14 cellular contexts compared by ENCODE assay signal in genomic region chr2:231378028-231378722, GRCh38. TPM values are rescaled to one million over a fixed set of nuclear protein-coding genes. Genes with fewer than 3 reads are reported as not detected.
DNase-seq lines count a peak whose midpoint lies in the region; ATAC-seq, FAIRE-seq and TF ChIP-seq lines count a peak whose summit lies in the region.
"Had no signal": no experiment of that assay in that cellular context is flagged by ENCODE, and none has a peak within 500 bp of the region (broad histone marks: within the 10 kb centered on the region; RNA-seq: fewer than 3 reads in every experiment).

No MANE protein-coding gene starts in this region.

- POLR2A ChIA-PET in K562 (lab: Yijun Ruan, JAX) = no interaction called here

- H3K4me3 Mint-ChIP-seq in stimulated activated naive CD8-positive, alpha-beta T cell treated with anti-CD3 and anti-CD28 coated beads, Interleukin-15, amount 100 ng/mL, for 72 hours = no peak overlapping the region
- H3K4me3 Mint-ChIP-seq: activated naive CD8-positive, alpha-beta T cell; central memory CD8-positive, alpha-beta T cell; memory B cell had no signal

- peak overlapping the region in 1 of 2 donors; percentile 67 for H3K27ac Mint-ChIP-seq in stimulated activated naive CD8-positive, alpha-beta T cell treated with anti-CD3 and anti-CD28 coated beads, Interleukin-15, amount 100 ng/mL, for 72 hours
- H3K27ac Mint-ChIP-seq: activated naive CD8-positive, alpha-beta T cell; memory B cell had no signal

- no peaks in the 10 kb centered on the region for H3K27me3 Mint-ChIP-seq in stimulated activated naive CD8-positive, alpha-beta T cell treated with anti-CD3 and anti-CD28 coated beads, Interleukin-15, amount 100 ng/mL, for 72 hours
- H3K27me3 Mint-ChIP-seq: activated naive CD8-positive, alpha-beta T cell had no signal

- peak; percentile 31 for ATAC-seq in stimulated activated naive CD8-positive, alpha-beta T cell treated with anti-CD3 and anti-CD28 coated beads, Interleukin-15, amount 100 ng/mL, for 72 hours
- ATAC-seq in stimulated activated naive CD8-positive, alpha-beta T cell treated with anti-CD3 and anti-CD28 coated beads, Interleukin-15, Interleukin-2, amounts not matched to agents 100 U/mL and 50 U/mL, for 24 hours = no peak
- ATAC-seq in K562 (no peak), lower lobe of right lung (peak; percentile 10 to 40), GM19463 (IDR thresholded peaks at IDR 0.05; ENCODE audit: unreplicated experiment) (no peak), GM21737 (IDR thresholded peaks at IDR 0.05; ENCODE audit: unreplicated experiment) (no peak)

- H3K9me3 Mint-ChIP-seq in stimulated activated naive CD8-positive, alpha-beta T cell treated with anti-CD3 and anti-CD28 coated beads, Interleukin-15, amount 100 ng/mL, for 72 hours = no peaks in the 10 kb centered on the region
- H3K9me3 Mint-ChIP-seq: central memory CD8-positive, alpha-beta T cell; memory B cell had no signal

- no peak overlapping the region for H2AFZ ChIP-seq in K562 (ENCODE audit: low read depth, low read length)

- FAIRE-seq in K562 (lab: Jason Lieb, UNC) = no peak

- H3K27ac ChIP-seq in K562 (ENCODE audit: extremely low read depth, low read depth, low read length) (no peak overlapping the region), lower lobe of right lung (no peak overlapping the region)
- H3K27ac ChIP-seq: ovary, SK-N-MC had no signal

- peaks cover 6 to 14% of the 10 kb centered on the region in 2 experiments; a peak in 4 of 5 replicates for H3K4me1 ChIP-seq in K562 (replicated peaks in 1 of 2; ENCODE audit: control insufficient read depth in 2 of 2, insufficient read depth in 2 of 2, low read length in 2 of 2)
- no peaks in the 10 kb centered on the region for H3K4me1 ChIP-seq in lower lobe of right lung

- CTCF ChIA-PET in K562 (lab: Yijun Ruan, JAX; ENCODE audit: low intra/inter-chr PET ratio) = no interaction called here

- intact Hi-C loops in K562 (cut with micrococcal nuclease) (no loop called here), lower lobe of right lung (cut with DNase I) (no loop called here)

- H3K9me3 ChIP-seq in K562 (replicated peaks; ENCODE audit: control insufficient read depth, insufficient read depth, low read depth, low read length) (no peaks in the 10 kb centered on the region), lower lobe of right lung (no peaks in the 10 kb centered on the region)
- H3K9me3 ChIP-seq: ovary had no signal

- no peak overlapping the region for H3K9ac ChIP-seq in K562 (ENCODE audit: insufficient read depth in 1 of 2, low read depth in 2 of 2, low read length in 2 of 2)

- in situ Hi-C loops in K562 (cut with MboI) = no loop called here

- H3K79me2 ChIP-seq in K562 (ENCODE audit: control insufficient read depth, insufficient read depth, low read length) = no peaks in the 10 kb centered on the region

- no peaks in the 10 kb centered on the region for H3K4me1 Mint-ChIP-seq in stimulated activated naive CD8-positive, alpha-beta T cell treated with anti-CD3 and anti-CD28 coated beads, Interleukin-15, amount 100 ng/mL, for 72 hours
- H3K4me1 Mint-ChIP-seq: central memory CD8-positive, alpha-beta T cell had no signal

- DNase-seq in stimulated activated naive CD8-positive, alpha-beta T cell treated with anti-CD3 and anti-CD28 coated beads, Interleukin-15, amount 100 ng/mL, for 72 hours = no peak
- DNase-seq in stimulated activated naive CD8-positive, alpha-beta T cell treated with anti-CD3 and anti-CD28 coated beads, Interleukin-15, Interleukin-2, amounts not matched to agents 100 U/mL and 50 U/mL, for 24 hours = no peak
- no peak for DNase-seq in K562 (ENCODE audit: extremely low read depth in 1 of 4, low spot score in 3 of 4)
- DNase-seq in lower lobe of right lung = no peak
- no peak for DNase-seq in GM03348 (ENCODE audit: low spot score)
- DNase-seq in erythroblast (lab: John Stamatoyannopoulos, UW) = no peak
- DNase-seq: NCI-H1694, ovary had no signal

- WGBS in K562 (ENCODE audit: insufficient coverage, low coverage, missing lambda C conversion rate) = 18% methylated on average over 11 of the region's 13 CpGs

- no peaks in the 10 kb centered on the region for H4K20me1 ChIP-seq in K562 (replicated peaks; ENCODE audit: control insufficient read depth, insufficient read depth, low read length)

- H3K4me2 ChIP-seq in K562 (ENCODE audit: insufficient read depth, low read length) = no peak overlapping the region

- TF ChIP-seq CTCF in K562 (IDR thresholded peaks at IDR 0.05 in 2 of 3, conservative IDR thresholded peaks at IDR 0.05 in 1 of 3; ENCODE audit: insufficient read depth in 2 of 3, low read depth in 1 of 3, low read length in 3 of 3) (no peak), lower lobe of right lung (IDR thresholded peaks at IDR 0.05) (no peak)

- H3K9me1 ChIP-seq in K562 (ENCODE audit: control insufficient read depth, insufficient read depth, low read length) = no peaks in the 10 kb centered on the region

- TF ChIP-seq POLR2A in K562 (conservative IDR thresholded peaks at IDR 0.05) (no peak), erythroblast (IDR thresholded peaks at IDR 0.05; ENCODE audit: low read length) (no peak)

- no peak for TF ChIP-seq RAD21 in K562 (CRISPR knock-in tag; conservative IDR thresholded peaks at IDR 0.05 in 1 of 2, IDR thresholded peaks at IDR 0.05 in 1 of 2)

- no peak overlapping the region for H3K4me3 ChIP-seq in K562
- H3K4me3 ChIP-seq in lower lobe of right lung = no peak overlapping the region
- H3K4me3 ChIP-seq: ovary, SK-N-MC had no signal

- BruUV-seq in K562 (replicated peaks; lab: Mats Ljungman, UMichigan) = no TSS peak

- H3K27me3 ChIP-seq in K562 (ENCODE audit: control insufficient read depth in 2 of 2, insufficient read depth in 2 of 2, low read length in 2 of 2) (peaks cover 0 to 31% of the 10 kb centered on the region in 2 experiments; a peak in 2 of 5 replicates), lower lobe of right lung (ENCODE audit: low read depth) (no peaks in the 10 kb centered on the region)
- H3K27me3 ChIP-seq: ovary had no signal

- TF ChIP-seq EP300 in K562 (IDR thresholded peaks at IDR 0.05; ENCODE audit: low read length) = no peak

- H3K36me3 ChIP-seq in K562 (ENCODE audit: control insufficient read depth, insufficient read depth, low read length) (no peaks in the 10 kb centered on the region), lower lobe of right lung (no peaks in the 10 kb centered on the region)
- H3K36me3 ChIP-seq: ovary had no signal

TF ChIP-seq in K562, 482 proteins besides CTCF, POLR2A, EP300 and RAD21:
- TF ChIP-seq ZNF23 (CRISPR knock-in tag; IDR thresholded peaks at IDR 0.05) (no peak), ATF3 (IDR thresholded peaks at IDR 0.05) (peak; percentile 53), ATF3 (CRISPR knock-in tag; conservative IDR thresholded peaks at IDR 0.05) (no peak)

RNA-seq across cellular contexts. Expression of gene B3GNT7, which starts 17.3 kb away (rescaled TPM):
- total RNA-seq in K562 (2011; cell fraction: chromatin; rRNA removed; ENCODE audit: low replicate concordance) = not detected in 2 replicates
- total RNA-seq in K562 (2011; cell fraction: nucleolus; rRNA removed) = not detected in 2 replicates
- total RNA-seq in K562 (2011; cell fraction: nucleoplasm; rRNA removed) = not detected in 2 replicates
- total RNA-seq in K562 (2014; rRNA removed) = not detected in 2 replicates
- not detected in 2 replicates for total RNA-seq in K562 (2014; rRNA removed; fragmentation: Illumina TruSeq; extraction: Trizol)
- not detected in 2 replicates for total RNA-seq in K562 (2015; rRNA removed; fragmentation: Illumina TruSeq; extraction: Trizol)
- 0.20 and 0.69 TPM in 2 replicates for total RNA-seq in K562 (2021)
- not detected in 2 replicates for polyA plus RNA-seq in K562 (2011; rRNA removed)
- not detected in 2 replicates for polyA plus RNA-seq in K562 (2011; cell fraction: cytosol; rRNA removed)
- polyA plus RNA-seq in K562 (2011; cell fraction: nucleus; rRNA removed) = 0.09 TPM in 1 of 2 replicates, not detected in the other
- polyA plus RNA-seq in K562 (2012) = not detected in 2 replicates
- polyA plus RNA-seq in K562 (2014; fragmentation: Illumina TruSeq; extraction: Trizol) = not detected in 2 replicates
- not detected for polyA plus RNA-seq in K562 (2014; fragmentation: Nextera tagmentation; extraction: Ambion mirVana)
- not detected in 2 replicates for polyA plus RNA-seq in K562 (2014; rRNA removed)
- polyA minus RNA-seq in K562 (2011; rRNA and poly(A)+ RNA removed) = not detected in 2 replicates
- not detected in 2 replicates for polyA minus RNA-seq in K562 (2011; cell fraction: cytosol; rRNA and poly(A)+ RNA removed)
- not detected in 2 replicates for polyA minus RNA-seq in K562 (2011; cell fraction: nucleus; rRNA and poly(A)+ RNA removed)
- 80.0 TPM for total RNA-seq in lower lobe of right lung

Comparison
In these comparisons a context has a peak if more than half of its experiments do, and no peak if none do; other contexts are left out.
1. ATAC-seq: peak in stimulated activated naive CD8-positive, alpha-beta T cell treated with anti-CD3 and anti-CD28 coated beads, Interleukin-15, amount 100 ng/mL, for 72 hours (single experiment) and lower lobe of right lung (2 of 2); none in stimulated activated naive CD8-positive, alpha-beta T cell treated with anti-CD3 and anti-CD28 coated beads, Interleukin-15, Interleukin-2, amounts not matched to agents 100 U/mL and 50 U/mL, for 24 hours (single experiment), K562 (single experiment), GM19463 (single experiment) and GM21737 (single experiment).
2. RNA of gene B3GNT7, which starts 17.3 kb away (total RNA-seq): 80.0 TPM in lower lobe of right lung (single experiment); 0.20 to 0.69 TPM in K562; every median in the first group is over 10 times any median in the second.